Comparison of ENCODE assay signal across 16 cellular contexts in genomic region chr5:127586811-127587210, GRCh38.
A peak's percentile ranks its signal among the peaks of the same experiment; 100 is the strongest.
DNase-seq lines count a peak whose midpoint lies in the region; ATAC-seq, FAIRE-seq and TF ChIP-seq lines count a peak whose summit lies in the region.
"Had no signal": no experiment of that assay in that cellular context is flagged by ENCODE, and none has a peak within 500 bp of the region (broad histone marks: within the 10 kb centered on the region; RNA-seq: fewer than 3 reads in every experiment).

No MANE protein-coding gene starts in this region.

- no peak overlapping the region for H3K27ac Mint-ChIP-seq in activated CD4-positive, alpha-beta memory T cell treated with anti-CD3 and anti-CD28 coated beads, Interleukin-2, amount 10 ng/mL, durations not matched to agents 7 days and 5 days
- H3K27ac Mint-ChIP-seq: T-helper 1 cell treated with Interleukin-12 subunit alpha and Interleukin-12 subunit beta and Interleukin-4 antibody, amounts not matched to agents 30 μg/mL and 1 μg/mL, for 36 hours had no signal

- in situ Hi-C loops in GM12878 (cut with MboI) = no loop called here
- in situ Hi-C loops in KBM-7 (cut with MboI; ENCODE audit: low pct_unique_long_range_greater_than_20kb, low sequenced_read_pairs) = no loop called here

- POLR2A ChIA-PET in GM12878 (lab: Charles Lee) = interaction anchor here (0.5 to 6.6 kb wide), 6 partner anchors 13 to 816 kb away, joined by 4 to 65 read pairs (median 8); no protein-coding TSS in a partner anchor
- POLR2A ChIA-PET in activated CD4-positive, alpha-beta memory T cell treated with anti-CD3 and anti-CD28 coated beads, Interleukin-2, amount 10 ng/mL, durations not matched to agents 7 days and 5 days (lab: Charles Lee) = no interaction called here

- SMC1A ChIA-PET in GM12878 (lab: Charles Lee; ENCODE audit: uncharacterized antibody, unreplicated experiment) = interaction anchor here (0.5 to 7.2 kb wide), 20 partner anchors 13 to 871 kb away, joined by 3 to 177 read pairs (median 3); no protein-coding TSS in a partner anchor

- H3K4me3 Mint-ChIP-seq in activated CD4-positive, alpha-beta memory T cell treated with anti-CD3 and anti-CD28 coated beads, Interleukin-2, amount 10 ng/mL, durations not matched to agents 7 days and 5 days = no peak overlapping the region
- H3K4me3 Mint-ChIP-seq: CD8-positive, alpha-beta memory T cell; T-helper 1 cell treated with Interleukin-12 subunit alpha and Interleukin-12 subunit beta and Interleukin-4 antibody, amounts not matched to agents 30 μg/mL and 1 μg/mL, for 36 hours had no signal

- H3K4me1 ChIP-seq in GM12878 (ENCODE audit: control insufficient read depth, insufficient read depth, low read length) = peaks cover 35% of the 10 kb centered on the region
- H3K4me1 ChIP-seq in esophagus muscularis mucosa = peaks cover 0 to 6% (median 0%) of the 10 kb centered on the region in 4 donors
- H3K4me1 ChIP-seq: parathyroid adenoma had no signal

- no peaks in the 10 kb centered on the region for H3K36me3 ChIP-seq in GM12878 (ENCODE audit: control insufficient read depth in 2 of 2, insufficient read depth in 2 of 2, low read length in 1 of 2)
- no peaks in the 10 kb centered on the region for H3K36me3 ChIP-seq in esophagus muscularis mucosa

- peaks cover 6% of the 10 kb centered on the region for H3K4me1 Mint-ChIP-seq in activated CD4-positive, alpha-beta memory T cell treated with anti-CD3 and anti-CD28 coated beads, Interleukin-2, amount 10 ng/mL, durations not matched to agents 7 days and 5 days

- no peaks in the 10 kb centered on the region for H3K36me3 Mint-ChIP-seq in activated CD4-positive, alpha-beta memory T cell treated with anti-CD3 and anti-CD28 coated beads, Interleukin-2, amount 10 ng/mL, durations not matched to agents 7 days and 5 days (ENCODE audit: low read depth)

- ATAC-seq in GM19023 (IDR thresholded peaks at IDR 0.05; ENCODE audit: unreplicated experiment) (peak; percentile 37), GM21529 (IDR thresholded peaks at IDR 0.05; ENCODE audit: unreplicated experiment) (peak; percentile 49), HG03066 (IDR thresholded peaks at IDR 0.05; ENCODE audit: low read depth, unreplicated experiment) (peak; percentile 46), GM12878 (peak; percentile 62)

- H4K20me1 ChIP-seq in GM12878 (ENCODE audit: control insufficient read depth, insufficient read depth) = no peaks in the 10 kb centered on the region

- no peak for FAIRE-seq in GM12878 (lab: Jason Lieb, UNC)

- intact Hi-C loops in GM12878 (cut with micrococcal nuclease; ENCODE audit: unreplicated experiment) = loop anchor here (1.0 to 2.0 kb wide), 2 partner anchors 20 to 496 kb away; partner anchors contain the start of gene SLC12A2
- intact Hi-C loops in esophagus muscularis mucosa (cut with DNase I) = no loop called here

- RAD21 ChIA-PET in GM12878 (lab: Charles Lee; ENCODE audit: unreplicated experiment) = interaction anchor here (0.8 to 9.1 kb wide), 19 partner anchors 9 to 496 kb away, joined by 3 to 249 read pairs (median 4); no protein-coding TSS in a partner anchor

- TF ChIP-seq CTCF in GM12878 (IDR thresholded peaks at IDR 0.05 in 2 of 3, conservative IDR thresholded peaks at IDR 0.05 in 1 of 3; ENCODE audit: control insufficient read depth in 2 of 3, extremely low read depth in 1 of 3, insufficient read depth in 1 of 3, low read depth in 3 of 3, low read length in 3 of 3) = no peak
- no peak for TF ChIP-seq CTCF in esophagus muscularis mucosa (IDR thresholded peaks at IDR 0.05)

- H3K27me3 ChIP-seq in GM12878 (replicated peaks in 1 of 2; ENCODE audit: control insufficient read depth in 2 of 2, insufficient read depth in 2 of 2, low read length in 1 of 2) (no peaks in the 10 kb centered on the region), esophagus muscularis mucosa (no peaks in the 10 kb centered on the region)

- CTCF ChIA-PET in GM12878 (lab: Yijun Ruan, JAX) = interaction anchor here (1.1 to 7.2 kb wide), 8 partner anchors 9 to 495 kb away, joined by 4 to 104 read pairs (median 10); no protein-coding TSS in a partner anchor
- CTCF ChIA-PET in activated CD4-positive, alpha-beta memory T cell treated with anti-CD3 and anti-CD28 coated beads, Interleukin-2, amount 10 ng/mL, durations not matched to agents 7 days and 5 days (lab: Charles Lee) = interaction anchor here (0.5 kb wide), 1 partner anchor 11 kb away, joined by 3 read pairs; no protein-coding TSS in a partner anchor

- DNase-seq in GM12878 (ENCODE audit: low read depth, low spot score) (no peak), caudate nucleus (lab: John Stamatoyannopoulos, UW) (no peak), KBM-7 (no peak), esophagus muscularis mucosa (ENCODE audit: extremely low spot score) (no peak)
- DNase-seq in activated CD4-positive, alpha-beta memory T cell treated with anti-CD3 and anti-CD28 coated beads, Interleukin-2, amount 10 ng/mL, durations not matched to agents 7 days and 5 days = no peak
- DNase-seq: CD8-positive, alpha-beta memory T cell; effector CD8-positive, alpha-beta T cell; head of caudate nucleus; NCI-H1417 treated with DMSO at 0.1 percent for 48 hours; stimulated activated CD4-positive, alpha-beta T cell treated with anti-CD3 and anti-CD28 coated beads, Interleukin-4, amount 100 ng/mL, for 24 hours had no signal

- peak overlapping the region; percentile 75 for H3K4me2 ChIP-seq in GM12878 (ENCODE audit: control insufficient read depth, insufficient read depth)

- TF ChIP-seq RAD21 in GM12878 (IDR thresholded peaks at IDR 0.05; ENCODE audit: insufficient read depth, low read depth, low read length) = no peak

- no peaks in the 10 kb centered on the region for H3K79me2 ChIP-seq in GM12878 (ENCODE audit: control insufficient read depth, insufficient read depth, low read length)
- H3K79me2 ChIP-seq: parathyroid adenoma had no signal

- no peak overlapping the region for H2AFZ ChIP-seq in GM12878 (ENCODE audit: control insufficient read depth, low read depth, low read length)
- H2AFZ ChIP-seq: parathyroid adenoma had no signal

- no peaks in the 10 kb centered on the region for H3K9me3 Mint-ChIP-seq in activated CD4-positive, alpha-beta memory T cell treated with anti-CD3 and anti-CD28 coated beads, Interleukin-2, amount 10 ng/mL, durations not matched to agents 7 days and 5 days
- H3K9me3 Mint-ChIP-seq: CD8-positive, alpha-beta memory T cell; T-helper 1 cell treated with Interleukin-12 subunit alpha and Interleukin-12 subunit beta and Interleukin-4 antibody, amounts not matched to agents 30 μg/mL and 1 μg/mL, for 36 hours had no signal

- no peak overlapping the region for H3K9ac ChIP-seq in GM12878 (ENCODE audit: control insufficient read depth, insufficient read depth, low read length)
- H3K9ac ChIP-seq: parathyroid adenoma had no signal

- peaks cover 11% of the 10 kb centered on the region for H3K27me3 Mint-ChIP-seq in activated CD4-positive, alpha-beta memory T cell treated with anti-CD3 and anti-CD28 coated beads, Interleukin-2, amount 10 ng/mL, durations not matched to agents 7 days and 5 days
- H3K27me3 Mint-ChIP-seq: CD8-positive, alpha-beta memory T cell had no signal

- BruUV-seq in GM12878 (replicated peaks; lab: Mats Ljungman, UMichigan) = no TSS peak

- H3K9me3 ChIP-seq in GM12878 (replicated peaks; ENCODE audit: control insufficient read depth, insufficient read depth, low read length) (no peaks in the 10 kb centered on the region), esophagus muscularis mucosa (no peaks in the 10 kb centered on the region)

- H3K4me3 ChIP-seq in GM12878 = no peak overlapping the region
- no peak overlapping the region for H3K4me3 ChIP-seq in esophagus muscularis mucosa
- H3K4me3 ChIP-seq: lung had no signal

- TF ChIP-seq POLR2A in GM12878 (IDR thresholded peaks at IDR 0.05; ENCODE audit: low read depth, low read length) (no peak), esophagus muscularis mucosa (IDR thresholded peaks at IDR 0.05; ENCODE audit: low read depth) (no peak)

- TF ChIP-seq EP300 in GM12878 (IDR thresholded peaks at IDR 0.05; ENCODE audit: borderline replicate concordance in 1 of 2, control insufficient read depth in 1 of 2, low read depth in 2 of 2, low read length in 2 of 2) (no peak), esophagus muscularis mucosa (IDR thresholded peaks at IDR 0.05) (no peak)

- H3K27ac ChIP-seq in GM12878 (ENCODE audit: control insufficient read depth, insufficient read depth) (peak overlapping the region; percentile 56; the same call in 1 of the 2 replicates), caudate nucleus (ENCODE audit: low read depth, low read length) (no peak overlapping the region), esophagus muscularis mucosa (replicated peaks in 1 of 4) (no peak overlapping the region)
- H3K27ac ChIP-seq: parathyroid adenoma had no signal

TF ChIP-seq in GM12878, 131 proteins besides CTCF, POLR2A, EP300 and RAD21:
- no peak; the same call in 1 of the 2 replicates for TF ChIP-seq MTA2 (IDR thresholded peaks at IDR 0.05; ENCODE audit: low read depth)
- no peak for TF ChIP-seq HCFC1 (IDR thresholded peaks at IDR 0.05; ENCODE audit: low read length)
- peak; percentile 75 for TF ChIP-seq RUNX3 (IDR thresholded peaks at IDR 0.05; ENCODE audit: low read length)
- peak; percentile 38; the same call in 1 of the 2 replicates for TF ChIP-seq NFIC (IDR thresholded peaks at IDR 0.05; ENCODE audit: low read depth, low read length)
- no peak for TF ChIP-seq SUPT20H (IDR thresholded peaks at IDR 0.05; ENCODE audit: borderline replicate concordance, control insufficient read depth, low read depth, low read length)
- no peak for TF ChIP-seq TCF7 (IDR thresholded peaks at IDR 0.05; ENCODE audit: borderline replicate concordance)
- no peak for TF ChIP-seq EZH2 (IDR thresholded peaks at IDR 0.05; ENCODE audit: borderline replicate concordance, control insufficient read depth, low read depth, low read length)
- TF ChIP-seq SRF (IDR thresholded peaks at IDR 0.05; ENCODE audit: low read depth in 2 of 2, low read length in 2 of 2) = no peak
- TF ChIP-seq MXI1 (IDR thresholded peaks at IDR 0.05; ENCODE audit: low read depth, low read length) = peak; percentile 1; the same call in 1 of the 2 replicates
- TF ChIP-seq BHLHE40 (IDR thresholded peaks at IDR 0.05; ENCODE audit: borderline replicate concordance in 1 of 2, low read depth in 2 of 2, low read length in 1 of 2) = no peak
